1 cellular context compared by ENCODE assay signal in the genomic region with DNA sequence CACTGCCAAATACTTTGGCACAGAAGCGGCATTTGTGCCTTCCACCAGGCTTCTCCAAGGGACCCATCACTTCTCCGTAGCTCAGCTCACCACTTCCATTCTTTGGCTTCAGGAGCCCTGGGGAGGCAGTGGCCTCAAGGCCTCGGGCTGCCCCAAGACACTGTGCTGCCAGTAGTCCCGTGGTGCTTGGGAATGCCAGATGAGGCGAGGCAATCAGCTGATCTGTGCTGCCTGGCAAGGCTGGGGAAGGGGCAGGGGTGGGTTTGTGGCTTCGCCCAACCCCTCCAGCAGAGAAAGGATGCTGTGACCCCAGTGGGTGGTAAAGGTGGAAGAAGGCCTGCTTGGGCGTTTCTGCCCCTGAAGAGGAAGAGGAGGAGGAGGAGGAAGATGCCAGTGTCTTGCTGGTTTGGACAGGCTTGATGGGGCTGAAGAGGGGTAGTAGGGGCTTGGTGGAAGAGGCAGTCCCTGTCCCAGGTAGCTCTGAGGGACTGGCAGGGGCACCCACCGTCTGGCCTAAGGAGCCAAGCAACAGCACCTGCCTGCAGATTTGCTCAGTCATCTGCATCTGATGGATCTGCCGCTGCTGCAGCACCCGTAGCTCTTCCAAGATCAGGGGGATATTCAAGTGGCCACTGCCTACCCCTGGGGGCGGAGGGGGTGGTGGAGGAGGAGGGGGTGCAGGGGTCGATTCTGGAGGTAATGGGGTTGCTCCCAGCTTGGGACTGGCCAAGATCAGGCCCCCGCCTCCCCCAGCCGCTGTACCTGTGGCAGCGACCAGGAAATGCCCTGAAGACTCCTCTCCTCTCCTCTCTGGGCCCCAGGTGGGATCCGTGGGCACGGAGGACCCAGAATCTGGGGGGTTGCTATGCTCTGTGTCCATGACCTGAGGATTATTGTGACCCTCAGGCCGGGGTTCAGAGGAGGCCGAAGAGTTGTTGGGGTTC.
TF ChIP-seq lines count a peak whose summit lies in the region.

No MANE protein-coding gene starts in this region.

TF ChIP-seq in HepG2, 621 proteins besides CTCF, POLR2A, EP300 and RAD21:
- TF ChIP-seq ZNF589 (CRISPR knock-in tag; conservative IDR thresholded peaks at IDR 0.05) (no peak), ZBTB7A (CRISPR knock-in tag; IDR thresholded peaks at IDR 0.05) (peak; percentile 23; the same call in 1 of the 2 replicates)
